1 cellular context compared by ENCODE assay signal in genomic region chr11:123682976-123683375, GRCh38.
TF ChIP-seq lines count a peak whose summit lies in the region.

No MANE protein-coding gene starts in this region.

TF ChIP-seq in neural cell, 6 proteins besides CTCF, POLR2A, EP300 and RAD21:
- TF ChIP-seq MXI1 (conservative IDR thresholded peaks at IDR 0.05; ENCODE audit: poor library complexity, severe bottlenecking) (peak; percentile 18), POLR2AphosphoS5 (IDR thresholded peaks at IDR 0.05) (peak; percentile 67), SMC3 (conservative IDR thresholded peaks at IDR 0.05; ENCODE audit: poor library complexity) (peak; percentile 9), REST (IDR thresholded peaks at IDR 0.05; ENCODE audit: borderline replicate concordance) (peak; percentile 45), EZH2 (IDR thresholded peaks at IDR 0.05; ENCODE audit: borderline replicate concordance, insufficient read depth, low read length, poor library complexity, severe bottlenecking) (no peak), TAF1 (IDR thresholded peaks at IDR 0.05; ENCODE audit: low read depth) (no peak)
